ENCODE assay signal across 13 cellular contexts in the genomic region with DNA sequence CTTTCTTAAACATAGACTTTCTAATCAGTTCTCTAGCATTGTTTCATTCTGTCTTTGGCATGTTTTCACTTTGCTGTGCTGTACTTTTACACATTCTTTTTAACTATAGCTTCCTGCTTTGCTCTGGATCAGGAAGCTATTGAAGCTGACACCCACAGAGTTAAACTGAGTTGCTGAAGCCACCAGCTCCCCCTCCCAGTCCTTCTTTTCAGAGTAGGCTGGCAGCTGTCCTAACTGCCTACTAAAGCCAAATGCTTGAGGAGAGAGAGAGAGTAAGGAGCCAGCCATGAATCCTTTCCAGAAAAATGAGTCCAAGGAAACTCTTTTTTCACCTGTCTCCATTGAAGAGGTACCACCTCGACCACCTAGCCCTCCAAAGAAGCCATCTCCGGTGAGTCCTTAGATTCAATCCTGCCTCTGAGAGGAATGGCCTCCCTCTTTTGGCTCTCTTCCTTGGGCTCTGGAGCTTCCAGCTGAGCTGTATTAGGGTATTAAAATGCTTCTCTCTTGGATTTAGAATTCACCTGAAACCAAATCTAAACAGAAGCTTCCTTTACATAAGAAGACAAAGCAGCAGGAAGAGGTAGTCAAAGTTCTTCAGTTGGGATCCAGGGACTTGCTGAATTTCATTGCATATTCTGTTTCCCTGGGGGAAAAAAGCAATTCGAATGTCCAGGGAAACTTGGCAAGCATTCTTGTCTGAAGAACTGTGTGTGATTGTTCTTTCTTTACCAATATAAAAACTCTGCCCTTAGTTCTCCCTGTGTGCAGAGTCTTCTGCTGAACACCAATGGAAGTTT. TPM values are rescaled to one million over a fixed set of nuclear protein-coding genes. Genes with fewer than 3 reads are reported as not detected.
A peak's percentile ranks its signal among the peaks of the same experiment; 100 is the strongest.
DNase-seq lines count a peak whose midpoint lies in the region; ATAC-seq and TF ChIP-seq lines count a peak whose summit lies in the region.
"Had no signal": no experiment of that assay in that cellular context is flagged by ENCODE, and none has a peak within 500 bp of the region (broad histone marks: within the 10 kb centered on the region; RNA-seq: fewer than 3 reads in every experiment).

TSS of gene SLC15A2 (plus strand) at position 211 of the 800 bp plus-strand sequence. CDS start at position 287, 76 bp downstream.

- H3K27me3 Mint-ChIP-seq in WTC11 (ENCODE audit: low read depth) (no peaks in the 10 kb centered on the region), nephron (ENCODE audit: low read depth) (no peaks in the 10 kb centered on the region)
- H3K27me3 Mint-ChIP-seq: activated naive CD8-positive, alpha-beta T cell treated with anti-CD3 and anti-CD28 coated beads, Interleukin-2, amount 10 ng/mL, durations not matched to agents 7 days and 5 days had no signal

- ATAC-seq in WTC11 (peak; percentile 88), left cardiac atrium (peak; percentile 75 to 78), HG02973 (IDR thresholded peaks at IDR 0.05; ENCODE audit: unreplicated experiment) (no peak)
- ATAC-seq: PC-3 had no signal

- H3K36me3 Mint-ChIP-seq in WTC11: peaks cover 12% of the 10 kb centered on the region
- no peaks in the 10 kb centered on the region for H3K36me3 Mint-ChIP-seq in nephron (ENCODE audit: low read depth)

- DNase-seq in Ammon's horn (ENCODE audit: low spot score) (peak; percentile 77), WTC11 (ENCODE audit: low spot score) (peak; percentile 18), left cardiac atrium (peak; percentile 25), NCI-H82 treated with DMSO at 0.1 percent for 48 hours (lab: John Stamatoyannopoulos, UW; ENCODE audit: unreplicated experiment) (no peak)
- no peak for DNase-seq in activated effector memory CD4-positive, alpha-beta T cell treated with Interleukin-2 at 50 U/mL for 16 hours
- no peak for DNase-seq in activated T-cell treated with anti-CD3 and anti-CD28 coated beads, Interleukin-2, amount 50 U/mL, for 1 hour
- DNase-seq: activated CD4-positive, CD25-positive, alpha-beta regulatory T cell treated with anti-CD3 and anti-CD28 coated beads, Interleukin-2, amount 50 U/mL, for 72 hours; activated naive CD8-positive, alpha-beta T cell treated with anti-CD3 and anti-CD28 coated beads, Interleukin-2, amount 10 ng/mL, durations not matched to agents 7 days and 5 days; foreskin melanocyte; NCI-H1092; PC-3 had no signal

- H3K4me3 Mint-ChIP-seq in WTC11 (peak within 1 kb of the TSS; percentile 57), nephron (peak within 1 kb of the TSS in 2 of 3 experiments; percentile 63 to 75)
- H3K4me3 Mint-ChIP-seq: activated naive CD8-positive, alpha-beta T cell treated with anti-CD3 and anti-CD28 coated beads, Interleukin-2, amount 10 ng/mL, durations not matched to agents 7 days and 5 days had no signal

- intact Hi-C loops in left cardiac atrium (cut with DNase I): no loop called here

- TF ChIP-seq CTCF in WTC11 (IDR thresholded peaks at IDR 0.05) (no peak), nephron (IDR thresholded peaks at IDR 0.05; ENCODE audit: unreplicated experiment in 3 of 3) (no peak)

- CTCF ChIA-PET in WTC11 (lab: Charles Lee): interaction anchor here (0.8 to 4.4 kb wide), 6 partner anchors 10 to 102 kb away, joined by 3 to 34 read pairs (median 4); no protein-coding TSS in a partner anchor

- H3K9me3 Mint-ChIP-seq in WTC11 (no peaks in the 10 kb centered on the region), nephron (no peaks in the 10 kb centered on the region)
- H3K9me3 Mint-ChIP-seq: activated naive CD8-positive, alpha-beta T cell treated with anti-CD3 and anti-CD28 coated beads, Interleukin-2, amount 10 ng/mL, durations not matched to agents 7 days and 5 days had no signal

- H3K4me1 Mint-ChIP-seq in WTC11 (peaks cover 51% of the 10 kb centered on the region), nephron (peaks cover 19% of the 10 kb centered on the region)
- H3K4me1 Mint-ChIP-seq: activated naive CD8-positive, alpha-beta T cell treated with anti-CD3 and anti-CD28 coated beads, Interleukin-2, amount 10 ng/mL, durations not matched to agents 7 days and 5 days had no signal

- POLR2A ChIA-PET in WTC11 (lab: Charles Lee): interaction anchor here (0.9 kb wide), 1 partner anchor 145 kb away, joined by 3 read pairs; the partner anchor contains the start of gene GOLGB1

- H3K27ac Mint-ChIP-seq in WTC11: peak within 1 kb of the TSS; percentile 99
- H3K27ac Mint-ChIP-seq in nephron: peak within 1 kb of the TSS; percentile 20 to 88 (median 66)
- H3K27ac Mint-ChIP-seq: activated naive CD8-positive, alpha-beta T cell treated with anti-CD3 and anti-CD28 coated beads, Interleukin-2, amount 10 ng/mL, durations not matched to agents 7 days and 5 days had no signal

TF ChIP-seq in WTC11, 78 proteins besides CTCF, POLR2A, EP300 and RAD21:
- TF ChIP-seq, protein P1, sequence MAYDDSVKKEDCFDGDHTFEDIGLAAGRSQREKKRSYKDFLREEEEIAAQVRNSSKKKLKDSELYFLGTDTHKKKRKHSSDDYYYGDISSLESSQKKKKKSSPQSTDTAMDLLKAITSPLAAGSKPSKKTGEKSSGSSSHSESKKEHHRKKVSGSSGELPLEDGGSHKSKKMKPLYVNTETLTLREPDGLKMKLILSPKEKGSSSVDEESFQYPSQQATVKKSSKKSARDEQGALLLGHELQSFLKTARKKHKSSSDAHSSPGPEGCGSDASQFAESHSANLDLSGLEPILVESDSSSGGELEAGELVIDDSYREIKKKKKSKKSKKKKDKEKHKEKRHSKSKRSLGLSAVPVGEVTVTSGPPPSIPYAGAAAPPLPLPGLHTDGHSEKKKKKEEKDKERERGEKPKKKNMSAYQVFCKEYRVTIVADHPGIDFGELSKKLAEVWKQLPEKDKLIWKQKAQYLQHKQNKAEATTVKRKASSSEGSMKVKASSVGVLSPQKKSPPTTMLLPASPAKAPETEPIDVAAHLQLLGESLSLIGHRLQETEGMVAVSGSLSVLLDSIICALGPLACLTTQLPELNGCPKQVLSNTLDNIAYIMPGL (CRISPR knock-in tag; IDR thresholded peaks at IDR 0.05): no peak
- no peak for TF ChIP-seq ESRRA (CRISPR knock-in tag; IDR thresholded peaks at IDR 0.05; ENCODE audit: borderline replicate concordance)
- no peak for TF ChIP-seq JUN (CRISPR knock-in tag; IDR thresholded peaks at IDR 0.05)
- TF ChIP-seq ZBTB21 (CRISPR knock-in tag; IDR thresholded peaks at IDR 0.05; ENCODE audit: borderline replicate concordance): no peak
- 0 out of 2 replicates have a peak, but pooled peaks have one; percentile 16 for TF ChIP-seq KAT7 (CRISPR knock-in tag; IDR thresholded peaks at IDR 0.05; ENCODE audit: borderline replicate concordance)
- no peak for TF ChIP-seq NFE2L1 (CRISPR knock-in tag; IDR thresholded peaks at IDR 0.05)
- TF ChIP-seq HMGA2 (CRISPR knock-in tag; IDR thresholded peaks at IDR 0.05): no peak
- 0 out of 2 replicates have a peak, but pooled peaks have one; percentile 24 for TF ChIP-seq SP1 (CRISPR knock-in tag; conservative IDR thresholded peaks at IDR 0.05)
- no peak for TF ChIP-seq SMAD3 (CRISPR knock-in tag; IDR thresholded peaks at IDR 0.05; ENCODE audit: borderline replicate concordance)

RNA-seq across cellular contexts. Expression of gene SLC15A2, which starts in this region (rescaled TPM):
- total RNA-seq in WTC11 (2021) (2.4 to 3.8 TPM (median 3.4 TPM) in 3 replicates), left cardiac atrium (1 to 10 TPM in 1 of 2 donors, under 1 TPM in 1; 0.68 to 1.2 TPM)

Comparison
In these comparisons a context has a peak if more than half of its experiments do, and no peak if none do; other contexts are left out.
1. DNase-seq: peak in Ammon's horn (single experiment), WTC11 (single experiment) and left cardiac atrium (single experiment); none in activated effector memory CD4-positive, alpha-beta T cell treated with Interleukin-2 at 50 U/mL for 16 hours (single experiment), NCI-H82 treated with DMSO at 0.1 percent for 48 hours (single experiment) and activated T-cell treated with anti-CD3 and anti-CD28 coated beads, Interleukin-2, amount 50 U/mL, for 1 hour (single experiment).